9 cellular contexts compared by ENCODE assay signal in the genomic region with DNA sequence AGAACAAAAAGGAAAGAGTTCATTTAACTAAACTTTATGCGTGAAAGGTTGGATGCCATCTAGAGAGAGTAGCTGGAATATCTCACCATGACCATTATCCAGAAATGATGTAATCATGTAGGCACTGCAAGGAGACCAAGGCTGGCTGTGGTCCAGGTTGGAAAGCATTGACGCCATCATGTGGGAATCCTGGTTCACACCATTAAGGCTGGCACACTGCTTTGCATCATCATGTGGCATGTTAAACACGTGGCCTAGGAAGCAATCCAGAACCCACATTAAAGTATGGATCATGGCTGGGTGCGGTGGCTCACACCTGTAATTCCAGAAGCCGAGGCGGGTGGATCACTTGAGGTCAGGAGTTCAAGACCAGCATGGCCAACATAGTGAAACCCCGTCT. TPM values are rescaled to one million over a fixed set of nuclear protein-coding genes. Genes with fewer than 3 reads are reported as not detected.
DNase-seq lines count a peak whose midpoint lies in the region; TF ChIP-seq lines count a peak whose summit lies in the region.
"Had no signal": no experiment of that assay in that cellular context is flagged by ENCODE, and none has a peak within 500 bp of the region (broad histone marks: within the 10 kb centered on the region; RNA-seq: fewer than 3 reads in every experiment).

No MANE protein-coding gene starts in this region.

- no peak for TF ChIP-seq EP300 in ovary (IDR thresholded peaks at IDR 0.05)

- DNase-seq in NCI-H460 (ENCODE audit: extremely low read depth, low read depth) (peak; percentile 94), esophagus squamous epithelium (lab: John Stamatoyannopoulos, UW) (no peak), ovary (peak; percentile 37 to 78 (median 63)), NCI-H1694 (lab: John Stamatoyannopoulos, UW) (no peak)
- DNase-seq in activated CD8-positive, alpha-beta memory T cell treated with anti-CD3 and anti-CD28 coated beads for 24 hours, result no peak
- DNase-seq in effector CD8-positive, alpha-beta T cell (lab: John Stamatoyannopoulos, UW), result no peak
- no peak for DNase-seq in stimulated activated CD4-positive, alpha-beta T cell treated with anti-CD3 and anti-CD28 coated beads, Interleukin-12 subunit alpha, Interleukin-12 subunit beta, amount 100 ng/mL, for 4 hours
- DNase-seq: activated T-cell treated with anti-CD3 and anti-CD28 coated beads for 4 hours had no signal

- intact Hi-C loops in esophagus squamous epithelium (cut with DNase I) (no loop called here), ovary (cut with DNase I) (loop anchor here in 3 of 4 donors (10.0 kb wide), 3 partner anchors 46 to 1904 kb away; no protein-coding TSS in a partner anchor)

- H3K9me3 ChIP-seq in esophagus squamous epithelium (no peaks in the 10 kb centered on the region), ovary (no peaks in the 10 kb centered on the region)

- H3K4me3 ChIP-seq in esophagus squamous epithelium, result peak overlapping the region in 3 of 4 donors; percentile 72 to 85 (median 84)
- H3K4me3 ChIP-seq in ovary, result peak overlapping the region; percentile 87

- TF ChIP-seq POLR2A in esophagus squamous epithelium (IDR thresholded peaks at IDR 0.05), result no peak
- no peak for TF ChIP-seq POLR2A in ovary (IDR thresholded peaks at IDR 0.05)

- peaks cover 16 to 60% (median 27%) of the 10 kb centered on the region in 3 donors for H3K36me3 ChIP-seq in esophagus squamous epithelium
- no peaks in the 10 kb centered on the region for H3K36me3 ChIP-seq in ovary

- H3K27me3 ChIP-seq in esophagus squamous epithelium (peaks cover 0 to 31% (median 0%) of the 10 kb centered on the region in 4 donors), ovary (no peaks in the 10 kb centered on the region)

- H3K27ac ChIP-seq in C4-2B (peak overlapping the region; percentile 13; the same call in 1 of the 2 replicates), esophagus squamous epithelium (peak overlapping the region in 3 of 4 donors; percentile 38 to 96 (median 95)), ovary (peak overlapping the region in 1 of 2 donors; percentile 10)

- WGBS in esophagus squamous epithelium, 2 donors, result 33 to 67% methylated on average over 3 to 7 of the region's 7 CpGs
- 60 to 73% (median 68%) methylated on average over 7 of the region's 7 CpGs for WGBS in ovary, 3 donors

- H3K4me1 ChIP-seq in esophagus squamous epithelium, result peaks cover 14 to 84% (median 22%) of the 10 kb centered on the region in 3 donors
- H3K4me1 ChIP-seq in ovary (ENCODE audit: insufficient read depth), result peaks cover 9% of the 10 kb centered on the region

- peak; percentile 16; the same call in 1 of the 2 replicates for TF ChIP-seq CTCF in C4-2B (conservative IDR thresholded peaks at IDR 0.05)
- TF ChIP-seq CTCF in esophagus squamous epithelium (IDR thresholded peaks at IDR 0.05), result no peak
- TF ChIP-seq CTCF in ovary (IDR thresholded peaks at IDR 0.05), result no peak

RNA-seq across cellular contexts. Expression of a gene that starts 4.3 kb away (rescaled TPM):
- total RNA-seq in NCI-H460 (2014; rRNA removed; shearing (Covaris generic)), result 14.8 and 16.0 TPM in 2 replicates
- polyA plus RNA-seq in NCI-H460 (2014; cell fraction: nucleus; rRNA removed), result 26.8 and 29.3 TPM in 2 replicates
- total RNA-seq in esophagus squamous epithelium (10 to 100 TPM in 3 of 4 donors, 1 to 10 TPM in 1; 2.8 to 33.0 (median 19.3) TPM), ovary (100 to 1,000 TPM; 212 to 532 (median 297) TPM)
- polyA plus RNA-seq in ovary, result 100 to 1,000 TPM in 1 of 2 donors, 10 to 100 TPM in 1; 93.7 to 155 TPM

Comparison
In these comparisons a context has a peak if more than half of its experiments do, and no peak if none do; other contexts are left out.
1. DNase-seq: peak in NCI-H460 (single experiment) and ovary (5 of 5); none in esophagus squamous epithelium (single experiment), activated CD8-positive, alpha-beta memory T cell treated with anti-CD3 and anti-CD28 coated beads for 24 hours (single experiment), NCI-H1694 (single experiment), effector CD8-positive, alpha-beta T cell (single experiment) and stimulated activated CD4-positive, alpha-beta T cell treated with anti-CD3 and anti-CD28 coated beads, Interleukin-12 subunit alpha, Interleukin-12 subunit beta, amount 100 ng/mL, for 4 hours (single experiment).
2. RNA of a gene that starts 4.3 kb away (total RNA-seq): 212 to 532 TPM in ovary; 2.8 to 33.0 TPM in esophagus squamous epithelium and 14.8 to 16.0 TPM in NCI-H460; every median in the first group is over 4 times any median in the second.